ENCODE assay signal across 16 cellular contexts in genomic region chr1:197763769-197764168, GRCh38.
"Had no signal": no experiment of that assay in that cellular context is flagged by ENCODE, and none has a peak within 500 bp of the region (broad histone marks: within the 10 kb centered on the region; RNA-seq: fewer than 3 reads in every experiment).

No MANE protein-coding gene starts in this region.

- H3K4me3 ChIP-seq: esophagus muscularis mucosa, mucosa of descending colon, pancreas, testis, upper lobe of left lung had no signal

- H3K27ac Mint-ChIP-seq: activated CD4-positive, alpha-beta T cell treated with anti-CD3 and anti-CD28 coated beads, Interleukin-2, amount 10 ng/mL, durations not matched to agents 7 days and 5 days; activated naive CD8-positive, alpha-beta T cell; stimulated activated memory B cell treated with anti-CD40 and anti-IgM and Interleukin-4, amounts not matched to agents 10 μg/mL and 1 μg/mL and 100 μg/mL, for 72 hours; T-helper 1 cell treated with Interleukin-12 subunit alpha and Interleukin-12 subunit beta and Interleukin-4 antibody, amounts not matched to agents 30 μg/mL and 1 μg/mL, for 36 hours had no signal

- H3K27me3 Mint-ChIP-seq: activated CD4-positive, alpha-beta T cell treated with anti-CD3 and anti-CD28 coated beads, Interleukin-2, amount 10 ng/mL, durations not matched to agents 7 days and 5 days; activated naive CD8-positive, alpha-beta T cell; naive B cell; stimulated activated memory B cell treated with anti-CD40 and anti-IgM and Interleukin-4, amounts not matched to agents 10 μg/mL and 1 μg/mL and 100 μg/mL, for 72 hours had no signal

- ATAC-seq: left ventricle myocardium superior; pancreas; sciatic nerve; stimulated activated memory B cell treated with anti-CD40 and anti-IgM and Interleukin-4, amounts not matched to agents 10 μg/mL and 1 μg/mL and 100 μg/mL, for 72 hours had no signal

- H3K27me3 ChIP-seq: esophagus muscularis mucosa, pancreas, testis, upper lobe of left lung had no signal

- H3K9me3 ChIP-seq: esophagus muscularis mucosa, mucosa of descending colon, pancreas, testis, upper lobe of left lung had no signal

- DNase-seq: activated CD4-positive, alpha-beta T cell treated with anti-CD3 and anti-CD28 coated beads, Interleukin-2, amount 10 ng/mL, durations not matched to agents 7 days and 5 days; activated CD4-positive, CD25-positive, alpha-beta regulatory T cell; activated CD8-positive, alpha-beta memory T cell treated with anti-CD3 and anti-CD28 coated beads for 24 hours; effector CD8-positive, alpha-beta T cell; left ventricle myocardium superior; mucosa of descending colon; naive B cell; pancreas; stimulated activated CD4-positive, alpha-beta T cell treated with anti-CD3 and anti-CD28 coated beads, Interleukin-4, amount 100 ng/mL, for 24 hours; testis; upper lobe of left lung had no signal

- H3K9me3 Mint-ChIP-seq: stimulated activated memory B cell treated with anti-CD40 and anti-IgM and Interleukin-4, amounts not matched to agents 10 μg/mL and 1 μg/mL and 100 μg/mL, for 72 hours; T-helper 1 cell treated with Interleukin-12 subunit alpha and Interleukin-12 subunit beta and Interleukin-4 antibody, amounts not matched to agents 30 μg/mL and 1 μg/mL, for 36 hours had no signal

- H3K27ac ChIP-seq: esophagus muscularis mucosa, pancreas, testis, upper lobe of left lung had no signal

- H3K4me3 Mint-ChIP-seq: activated CD4-positive, alpha-beta T cell treated with anti-CD3 and anti-CD28 coated beads, Interleukin-2, amount 10 ng/mL, durations not matched to agents 7 days and 5 days; activated naive CD8-positive, alpha-beta T cell; naive B cell; stimulated activated memory B cell treated with anti-CD40 and anti-IgM and Interleukin-4, amounts not matched to agents 10 μg/mL and 1 μg/mL and 100 μg/mL, for 72 hours; T-helper 1 cell treated with Interleukin-12 subunit alpha and Interleukin-12 subunit beta and Interleukin-4 antibody, amounts not matched to agents 30 μg/mL and 1 μg/mL, for 36 hours had no signal

- H3K36me3 ChIP-seq: esophagus muscularis mucosa, pancreas, upper lobe of left lung had no signal
